ENCODE assay signal across 24 cellular contexts in genomic region chr18:25425030-25425429, GRCh38.
"Had no signal": no experiment of that assay in that cellular context is flagged by ENCODE, and none has a peak within 500 bp of the region (broad histone marks: within the 10 kb centered on the region; RNA-seq: fewer than 3 reads in every experiment).

No MANE protein-coding gene starts in this region.

- H3K4me3 ChIP-seq: dorsolateral prefrontal cortex, prostate gland, right lobe of liver, thoracic aorta, upper lobe of left lung had no signal

- H3K36me3 Mint-ChIP-seq: brain; stimulated activated memory B cell treated with anti-CD40 and anti-IgM and Interleukin-4, amounts not matched to agents 10 μg/mL and 1 μg/mL and 100 μg/mL, for 72 hours had no signal

- ATAC-seq: activated CD8-positive, alpha-beta T cell treated with anti-CD3 and anti-CD28 coated beads for 36 hours; foreskin keratinocyte; left lobe of liver; right lobe of liver; stimulated activated memory B cell treated with anti-CD40 and anti-IgM and Interleukin-4, amounts not matched to agents 10 μg/mL and 1 μg/mL and 100 μg/mL, for 72 hours had no signal

- H3K4me3 Mint-ChIP-seq: activated CD4-positive, alpha-beta T cell treated with anti-CD3 and anti-CD28 coated beads, Interleukin-2, amount 10 ng/mL, durations not matched to agents 24 days and 14 days; activated CD8-positive, alpha-beta T cell treated with anti-CD3 and anti-CD28 coated beads for 36 hours; activated T-cell treated with anti-CD3 and anti-CD28 coated beads, Interleukin-2, amount 50 U/mL, for 24 hours; brain; neural crest cell; stimulated activated memory B cell treated with anti-CD40 and anti-IgM and Interleukin-4, amounts not matched to agents 10 μg/mL and 1 μg/mL and 100 μg/mL, for 72 hours; T-helper 2 cell treated with Interferon-gamma antibody and Interleukin-4, amounts not matched to agents 5 μg/mL and 100 μg/mL, for 36 hours had no signal

- H3K27me3 Mint-ChIP-seq: activated CD4-positive, alpha-beta T cell treated with anti-CD3 and anti-CD28 coated beads, Interleukin-2, amount 10 ng/mL, durations not matched to agents 24 days and 14 days; activated CD8-positive, alpha-beta T cell treated with anti-CD3 and anti-CD28 coated beads for 36 hours; brain; stimulated activated memory B cell treated with anti-CD40 and anti-IgM and Interleukin-4, amounts not matched to agents 10 μg/mL and 1 μg/mL and 100 μg/mL, for 72 hours had no signal

- H3K27ac Mint-ChIP-seq: activated CD4-positive, alpha-beta T cell treated with anti-CD3 and anti-CD28 coated beads, Interleukin-2, amount 10 ng/mL, durations not matched to agents 24 days and 14 days; activated CD8-positive, alpha-beta T cell treated with anti-CD3 and anti-CD28 coated beads for 36 hours; activated T-cell treated with anti-CD3 and anti-CD28 coated beads, Interleukin-2, amount 50 U/mL, for 24 hours; activated T-helper 2 cell treated with anti-CD3 and anti-CD28 coated beads, Interferon-gamma antibody, Interleukin-2, Interleukin-4, amounts not matched to agents 10 μg/mL and 5 μg/mL and 100 μg/mL, durations not matched to agents 14 hours and 24 hours and 36 hours; brain; stimulated activated memory B cell treated with anti-CD40 and anti-IgM and Interleukin-4, amounts not matched to agents 10 μg/mL and 1 μg/mL and 100 μg/mL, for 72 hours; T-helper 2 cell treated with Interferon-gamma antibody and Interleukin-4, amounts not matched to agents 5 μg/mL and 100 μg/mL, for 36 hours had no signal

- FAIRE-seq: colon, islet of Langerhans had no signal

- H3K36me3 ChIP-seq: prostate gland, right lobe of liver, thoracic aorta, upper lobe of left lung had no signal

- H3K4me1 ChIP-seq: foreskin keratinocyte, prostate gland, right lobe of liver, upper lobe of left lung had no signal

- H3K27ac ChIP-seq: dorsolateral prefrontal cortex, epithelial cell of prostate, foreskin keratinocyte, prostate gland, right lobe of liver, thoracic aorta, upper lobe of left lung had no signal

- DNase-seq: activated CD4-positive, alpha-beta T cell treated with anti-CD3 and anti-CD28 coated beads, Interleukin-2, amount 10 ng/mL, durations not matched to agents 24 days and 14 days; activated CD8-positive, alpha-beta T cell treated with anti-CD3 and anti-CD28 coated beads for 36 hours; activated naive CD4-positive, alpha-beta T cell treated with Interleukin-2 at 50 U/mL for 16 hours; activated T-cell treated with anti-CD3 and anti-CD28 coated beads, Interleukin-2, amount 50 U/mL, for 24 hours; anterior cingulate cortex; central memory CD4-positive, alpha-beta T cell; dorsolateral prefrontal cortex; foreskin keratinocyte; glutamatergic neuron; hippocampal formation; right lobe of liver; stimulated activated CD4-positive, alpha-beta T cell treated with anti-CD3 and anti-CD28 coated beads, Interleukin-4, amount 100 ng/mL, for 4 hours; upper lobe of left lung had no signal

- H3K9me3 Mint-ChIP-seq: activated CD4-positive, alpha-beta T cell treated with anti-CD3 and anti-CD28 coated beads, Interleukin-2, amount 10 ng/mL, durations not matched to agents 24 days and 14 days; activated T-helper 2 cell treated with anti-CD3 and anti-CD28 coated beads, Interferon-gamma antibody, Interleukin-2, Interleukin-4, amounts not matched to agents 10 μg/mL and 5 μg/mL and 100 μg/mL, durations not matched to agents 14 hours and 24 hours and 36 hours; T-helper 2 cell treated with Interferon-gamma antibody and Interleukin-4, amounts not matched to agents 5 μg/mL and 100 μg/mL, for 36 hours had no signal

- H3K27me3 ChIP-seq: foreskin keratinocyte, right lobe of liver, upper lobe of left lung had no signal

- H3K4me1 Mint-ChIP-seq: activated CD4-positive, alpha-beta T cell treated with anti-CD3 and anti-CD28 coated beads, Interleukin-2, amount 10 ng/mL, durations not matched to agents 24 days and 14 days; stimulated activated memory B cell treated with anti-CD40 and anti-IgM and Interleukin-4, amounts not matched to agents 10 μg/mL and 1 μg/mL and 100 μg/mL, for 72 hours had no signal

- H3K9me3 ChIP-seq: prostate gland, right lobe of liver, thoracic aorta, upper lobe of left lung had no signal
